ENCODE assay signal across 1 cellular context in the genomic region with DNA sequence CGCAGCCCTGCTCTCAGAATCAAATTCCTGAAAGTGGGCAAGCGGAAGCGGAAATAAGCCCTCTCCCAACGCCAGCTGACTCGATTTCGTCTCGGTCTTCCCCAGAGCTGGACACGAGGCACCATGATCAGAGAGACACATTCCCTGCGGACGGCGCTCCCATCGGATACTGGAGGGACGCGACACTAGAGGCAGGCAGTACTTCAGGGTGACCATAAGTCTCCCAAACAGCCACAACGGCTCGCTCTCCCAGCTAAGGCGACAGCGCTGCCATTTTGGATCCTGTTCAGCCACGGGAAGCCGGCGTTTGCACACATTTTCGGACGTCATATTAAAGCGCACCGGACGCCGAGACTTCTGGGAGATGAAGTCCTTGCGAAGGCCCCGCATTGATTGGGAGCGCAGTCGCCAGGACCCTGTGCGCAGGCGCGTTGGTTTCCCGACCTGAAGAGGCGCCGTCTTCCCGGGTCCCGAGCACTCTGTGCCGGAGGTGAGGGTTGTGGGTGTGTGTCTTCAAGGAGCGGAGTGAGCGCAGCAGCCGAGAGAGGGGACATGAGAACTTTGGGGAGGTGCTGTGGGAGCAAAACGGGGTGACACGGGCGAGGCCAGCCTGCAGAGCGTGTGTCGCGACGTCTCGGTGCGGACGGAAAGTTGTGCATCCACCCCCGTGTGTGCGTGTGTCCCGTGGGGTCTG.
TF ChIP-seq lines count a peak whose summit lies in the region.

Gene ZNF2 (plus strand): TSS at position 439 of the 694 bp plus-strand sequence. CDS start 10,418 bp downstream, outside the sequence.

TF ChIP-seq in GM12878, 131 proteins besides CTCF, POLR2A, EP300 and RAD21 (continued from another document and continues in another):
- TF ChIP-seq, protein P1, sequence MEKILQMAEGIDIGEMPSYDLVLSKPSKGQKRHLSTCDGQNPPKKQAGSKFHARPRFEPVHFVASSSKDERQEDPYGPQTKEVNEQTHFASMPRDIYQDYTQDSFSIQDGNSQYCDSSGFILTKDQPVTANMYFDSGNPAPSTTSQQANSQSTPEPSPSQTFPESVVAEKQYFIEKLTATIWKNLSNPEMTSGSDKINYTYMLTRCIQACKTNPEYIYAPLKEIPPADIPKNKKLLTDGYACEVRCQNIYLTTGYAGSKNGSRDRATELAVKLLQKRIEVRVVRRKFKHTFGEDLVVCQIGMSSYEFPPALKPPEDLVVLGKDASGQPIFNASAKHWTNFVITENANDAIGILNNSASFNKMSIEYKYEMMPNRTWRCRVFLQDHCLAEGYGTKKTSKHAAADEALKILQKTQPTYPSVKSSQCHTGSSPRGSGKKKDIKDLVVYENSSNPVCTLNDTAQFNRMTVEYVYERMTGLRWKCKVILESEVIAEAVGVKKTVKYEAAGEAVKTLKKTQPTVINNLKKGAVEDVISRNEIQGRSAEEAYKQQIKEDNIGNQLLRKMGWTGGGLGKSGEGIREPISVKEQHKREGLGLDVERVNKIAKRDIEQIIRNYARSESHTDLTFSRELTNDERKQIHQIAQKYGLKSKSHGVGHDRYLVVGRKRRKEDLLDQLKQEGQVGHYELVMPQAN (conservative IDR thresholded peaks at IDR 0.05) = peak; percentile 55
- TF ChIP-seq YBX1 (IDR thresholded peaks at IDR 0.05) (no peak), ZNF274 (IDR thresholded peaks at IDR 0.05; ENCODE audit: insufficient read depth, insufficient read length) (no peak), LARP7 (IDR thresholded peaks at IDR 0.05) (no peak), ZBTB40 (IDR thresholded peaks at IDR 0.05; ENCODE audit: borderline replicate concordance) (peak; percentile 90), CREM (IDR thresholded peaks at IDR 0.05; ENCODE audit: low read depth) (peak; percentile 100), ZNF217 (IDR thresholded peaks at IDR 0.05) (no peak), IRF4 (IDR thresholded peaks at IDR 0.05; ENCODE audit: low read depth, low read length) (no peak), POLR2AphosphoS5 (IDR thresholded peaks at IDR 0.05; ENCODE audit: low read length) (peak; percentile 98), BRCA1 (IDR thresholded peaks at IDR 0.05; ENCODE audit: low read depth, low read length) (no peak), KAT2A (conservative IDR thresholded peaks at IDR 0.05; ENCODE audit: control insufficient read depth, low read depth, low read length) (no peak), KLF5 (IDR thresholded peaks at IDR 0.05; ENCODE audit: partially characterized antibody) (peak; percentile 88), HDGF (IDR thresholded peaks at IDR 0.05) (no peak), NR2F1 (conservative IDR thresholded peaks at IDR 0.05) (no peak), NFIC (IDR thresholded peaks at IDR 0.05; ENCODE audit: low read depth, low read length) (no peak), NFYA (IDR thresholded peaks at IDR 0.05; ENCODE audit: borderline replicate concordance, low read depth, low read length) (no peak), ZNF207 (IDR thresholded peaks at IDR 0.05; ENCODE audit: borderline replicate concordance) (peak; percentile 82; the same call in 1 of the 2 replicates), MXI1 (IDR thresholded peaks at IDR 0.05; ENCODE audit: low read depth, low read length) (peak; percentile 89), NR2C2 (IDR thresholded peaks at IDR 0.05; ENCODE audit: borderline replicate concordance, control insufficient read depth, insufficient read length, low read depth) (no peak), GATAD2B (conservative IDR thresholded peaks at IDR 0.05; ENCODE audit: low read depth) (0 out of 2 replicates have a peak, but pooled peaks have one; percentile 29), YY1 (IDR thresholded peaks at IDR 0.05; ENCODE audit: low read depth, low read length) (peak; percentile 99), TCF7 (IDR thresholded peaks at IDR 0.05; ENCODE audit: borderline replicate concordance) (no peak), ZNF384 (IDR thresholded peaks at IDR 0.05; ENCODE audit: borderline replicate concordance, low read depth, low read length) (no peak), RCOR1 (conservative IDR thresholded peaks at IDR 0.05; ENCODE audit: low read depth, low read length) (no peak)
- TF ChIP-seq, protein P2, sequence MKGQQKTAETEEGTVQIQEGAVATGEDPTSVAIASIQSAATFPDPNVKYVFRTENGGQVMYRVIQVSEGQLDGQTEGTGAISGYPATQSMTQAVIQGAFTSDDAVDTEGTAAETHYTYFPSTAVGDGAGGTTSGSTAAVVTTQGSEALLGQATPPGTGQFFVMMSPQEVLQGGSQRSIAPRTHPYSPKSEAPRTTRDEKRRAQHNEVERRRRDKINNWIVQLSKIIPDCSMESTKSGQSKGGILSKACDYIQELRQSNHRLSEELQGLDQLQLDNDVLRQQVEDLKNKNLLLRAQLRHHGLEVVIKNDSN (IDR thresholded peaks at IDR 0.05; ENCODE audit: borderline replicate concordance, extremely low read length, insufficient read depth, low read depth, low read length) = no peak
- TF ChIP-seq, protein P3, sequence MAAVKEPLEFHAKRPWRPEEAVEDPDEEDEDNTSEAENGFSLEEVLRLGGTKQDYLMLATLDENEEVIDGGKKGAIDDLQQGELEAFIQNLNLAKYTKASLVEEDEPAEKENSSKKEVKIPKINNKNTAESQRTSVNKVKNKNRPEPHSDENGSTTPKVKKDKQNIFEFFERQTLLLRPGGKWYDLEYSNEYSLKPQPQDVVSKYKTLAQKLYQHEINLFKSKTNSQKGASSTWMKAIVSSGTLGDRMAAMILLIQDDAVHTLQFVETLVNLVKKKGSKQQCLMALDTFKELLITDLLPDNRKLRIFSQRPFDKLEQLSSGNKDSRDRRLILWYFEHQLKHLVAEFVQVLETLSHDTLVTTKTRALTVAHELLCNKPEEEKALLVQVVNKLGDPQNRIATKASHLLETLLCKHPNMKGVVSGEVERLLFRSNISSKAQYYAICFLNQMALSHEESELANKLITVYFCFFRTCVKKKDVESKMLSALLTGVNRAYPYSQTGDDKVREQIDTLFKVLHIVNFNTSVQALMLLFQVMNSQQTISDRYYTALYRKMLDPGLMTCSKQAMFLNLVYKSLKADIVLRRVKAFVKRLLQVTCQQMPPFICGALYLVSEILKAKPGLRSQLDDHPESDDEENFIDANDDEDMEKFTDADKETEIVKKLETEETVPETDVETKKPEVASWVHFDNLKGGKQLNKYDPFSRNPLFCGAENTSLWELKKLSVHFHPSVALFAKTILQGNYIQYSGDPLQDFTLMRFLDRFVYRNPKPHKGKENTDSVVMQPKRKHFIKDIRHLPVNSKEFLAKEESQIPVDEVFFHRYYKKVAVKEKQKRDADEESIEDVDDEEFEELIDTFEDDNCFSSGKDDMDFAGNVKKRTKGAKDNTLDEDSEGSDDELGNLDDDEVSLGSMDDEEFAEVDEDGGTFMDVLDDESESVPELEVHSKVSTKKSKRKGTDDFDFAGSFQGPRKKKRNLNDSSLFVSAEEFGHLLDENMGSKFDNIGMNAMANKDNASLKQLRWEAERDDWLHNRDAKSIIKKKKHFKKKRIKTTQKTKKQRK (IDR thresholded peaks at IDR 0.05; ENCODE audit: low read depth, low read length) = no peak; the same call in 1 of the 2 replicates
- TF ChIP-seq, protein P4, sequence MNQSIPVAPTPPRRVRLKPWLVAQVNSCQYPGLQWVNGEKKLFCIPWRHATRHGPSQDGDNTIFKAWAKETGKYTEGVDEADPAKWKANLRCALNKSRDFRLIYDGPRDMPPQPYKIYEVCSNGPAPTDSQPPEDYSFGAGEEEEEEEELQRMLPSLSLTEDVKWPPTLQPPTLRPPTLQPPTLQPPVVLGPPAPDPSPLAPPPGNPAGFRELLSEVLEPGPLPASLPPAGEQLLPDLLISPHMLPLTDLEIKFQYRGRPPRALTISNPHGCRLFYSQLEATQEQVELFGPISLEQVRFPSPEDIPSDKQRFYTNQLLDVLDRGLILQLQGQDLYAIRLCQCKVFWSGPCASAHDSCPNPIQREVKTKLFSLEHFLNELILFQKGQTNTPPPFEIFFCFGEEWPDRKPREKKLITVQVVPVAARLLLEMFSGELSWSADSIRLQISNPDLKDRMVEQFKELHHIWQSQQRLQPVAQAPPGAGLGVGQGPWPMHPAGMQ (IDR thresholded peaks at IDR 0.05; ENCODE audit: borderline replicate concordance) = no peak
- TF ChIP-seq, protein P5, sequence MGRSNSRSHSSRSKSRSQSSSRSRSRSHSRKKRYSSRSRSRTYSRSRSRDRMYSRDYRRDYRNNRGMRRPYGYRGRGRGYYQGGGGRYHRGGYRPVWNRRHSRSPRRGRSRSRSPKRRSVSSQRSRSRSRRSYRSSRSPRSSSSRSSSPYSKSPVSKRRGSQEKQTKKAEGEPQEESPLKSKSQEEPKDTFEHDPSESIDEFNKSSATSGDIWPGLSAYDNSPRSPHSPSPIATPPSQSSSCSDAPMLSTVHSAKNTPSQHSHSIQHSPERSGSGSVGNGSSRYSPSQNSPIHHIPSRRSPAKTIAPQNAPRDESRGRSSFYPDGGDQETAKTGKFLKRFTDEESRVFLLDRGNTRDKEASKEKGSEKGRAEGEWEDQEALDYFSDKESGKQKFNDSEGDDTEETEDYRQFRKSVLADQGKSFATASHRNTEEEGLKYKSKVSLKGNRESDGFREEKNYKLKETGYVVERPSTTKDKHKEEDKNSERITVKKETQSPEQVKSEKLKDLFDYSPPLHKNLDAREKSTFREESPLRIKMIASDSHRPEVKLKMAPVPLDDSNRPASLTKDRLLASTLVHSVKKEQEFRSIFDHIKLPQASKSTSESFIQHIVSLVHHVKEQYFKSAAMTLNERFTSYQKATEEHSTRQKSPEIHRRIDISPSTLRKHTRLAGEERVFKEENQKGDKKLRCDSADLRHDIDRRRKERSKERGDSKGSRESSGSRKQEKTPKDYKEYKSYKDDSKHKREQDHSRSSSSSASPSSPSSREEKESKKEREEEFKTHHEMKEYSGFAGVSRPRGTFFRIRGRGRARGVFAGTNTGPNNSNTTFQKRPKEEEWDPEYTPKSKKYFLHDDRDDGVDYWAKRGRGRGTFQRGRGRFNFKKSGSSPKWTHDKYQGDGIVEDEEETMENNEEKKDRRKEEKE (IDR thresholded peaks at IDR 0.05) = peak; percentile 70; the same call in 1 of the 2 replicates
- TF ChIP-seq, protein P6, sequence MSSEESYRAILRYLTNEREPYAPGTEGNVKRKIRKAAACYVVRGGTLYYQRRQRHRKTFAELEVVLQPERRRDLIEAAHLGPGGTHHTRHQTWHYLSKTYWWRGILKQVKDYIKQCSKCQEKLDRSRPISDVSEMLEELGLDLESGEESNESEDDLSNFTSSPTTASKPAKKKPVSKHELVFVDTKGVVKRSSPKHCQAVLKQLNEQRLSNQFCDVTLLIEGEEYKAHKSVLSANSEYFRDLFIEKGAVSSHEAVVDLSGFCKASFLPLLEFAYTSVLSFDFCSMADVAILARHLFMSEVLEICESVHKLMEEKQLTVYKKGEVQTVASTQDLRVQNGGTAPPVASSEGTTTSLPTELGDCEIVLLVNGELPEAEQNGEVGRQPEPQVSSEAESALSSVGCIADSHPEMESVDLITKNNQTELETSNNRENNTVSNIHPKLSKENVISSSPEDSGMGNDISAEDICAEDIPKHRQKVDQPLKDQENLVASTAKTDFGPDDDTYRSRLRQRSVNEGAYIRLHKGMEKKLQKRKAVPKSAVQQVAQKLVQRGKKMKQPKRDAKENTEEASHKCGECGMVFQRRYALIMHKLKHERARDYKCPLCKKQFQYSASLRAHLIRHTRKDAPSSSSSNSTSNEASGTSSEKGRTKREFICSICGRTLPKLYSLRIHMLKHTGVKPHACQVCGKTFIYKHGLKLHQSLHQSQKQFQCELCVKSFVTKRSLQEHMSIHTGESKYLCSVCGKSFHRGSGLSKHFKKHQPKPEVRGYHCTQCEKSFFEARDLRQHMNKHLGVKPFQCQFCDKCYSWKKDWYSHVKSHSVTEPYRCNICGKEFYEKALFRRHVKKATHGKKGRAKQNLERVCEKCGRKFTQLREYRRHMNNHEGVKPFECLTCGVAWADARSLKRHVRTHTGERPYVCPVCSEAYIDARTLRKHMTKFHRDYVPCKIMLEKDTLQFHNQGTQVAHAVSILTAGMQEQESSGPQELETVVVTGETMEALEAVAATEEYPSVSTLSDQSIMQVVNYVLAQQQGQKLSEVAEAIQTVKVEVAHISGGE (CRISPR knock-in tag; IDR thresholded peaks at IDR 0.05) = peak; percentile 14; the same call in 1 of the 2 replicates
- TF ChIP-seq, protein P7, sequence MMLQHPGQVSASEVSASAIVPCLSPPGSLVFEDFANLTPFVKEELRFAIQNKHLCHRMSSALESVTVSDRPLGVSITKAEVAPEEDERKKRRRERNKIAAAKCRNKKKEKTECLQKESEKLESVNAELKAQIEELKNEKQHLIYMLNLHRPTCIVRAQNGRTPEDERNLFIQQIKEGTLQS (IDR thresholded peaks at IDR 0.05; ENCODE audit: borderline replicate concordance, extremely low read depth, low read depth, low read length) = peak; percentile 91
